ENCODE assay signal across 18 cellular contexts in the genomic region with DNA sequence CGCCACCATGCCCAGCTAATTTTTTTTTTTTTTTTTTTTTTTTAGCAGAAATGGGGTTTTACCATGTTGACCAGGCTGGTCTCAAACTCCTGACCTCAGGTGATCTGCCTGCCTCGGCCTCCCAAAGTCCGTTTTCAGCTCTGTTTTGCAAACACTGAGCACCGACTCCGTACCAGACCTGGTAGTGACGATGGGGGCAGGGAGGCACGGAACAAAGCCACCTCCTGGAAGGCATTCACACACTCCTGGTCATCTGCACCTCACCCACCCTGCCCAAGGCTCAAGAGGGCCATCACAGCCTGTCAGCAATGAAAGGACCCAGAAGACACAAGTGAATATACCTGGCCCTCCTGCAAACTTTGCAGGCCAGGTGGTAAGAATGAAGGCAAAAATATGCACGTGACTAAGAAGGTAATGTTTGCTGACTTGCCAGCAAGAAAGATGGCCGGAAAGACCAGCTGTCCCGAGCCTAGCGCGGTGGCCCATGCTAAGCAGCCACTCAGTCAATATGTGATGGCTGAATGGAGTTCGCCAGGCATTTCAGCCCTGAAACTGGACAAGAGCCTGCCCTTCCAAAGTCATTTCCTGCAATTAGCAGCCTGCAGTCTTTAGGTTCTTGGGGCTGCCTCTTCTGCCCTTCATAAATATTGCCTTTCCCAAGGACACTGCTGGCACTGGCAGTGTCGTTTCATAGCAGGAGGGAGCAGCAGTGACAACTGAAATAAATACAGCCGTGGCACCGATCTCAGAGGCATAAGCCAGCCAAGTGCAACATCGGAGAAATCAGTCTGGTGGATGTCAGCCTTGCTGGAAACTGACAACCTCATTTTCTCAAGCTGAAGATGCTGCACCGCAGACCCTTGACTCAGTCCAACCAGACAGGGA. TPM values are rescaled to one million over a fixed set of nuclear protein-coding genes. Genes with fewer than 3 reads are reported as not detected.
A peak's percentile ranks its signal among the peaks of the same experiment; 100 is the strongest.
DNase-seq lines count a peak whose midpoint lies in the region; ATAC-seq, FAIRE-seq and TF ChIP-seq lines count a peak whose summit lies in the region.
"Had no signal": no experiment of that assay in that cellular context is flagged by ENCODE, and none has a peak within 500 bp of the region (broad histone marks: within the 10 kb centered on the region; RNA-seq: fewer than 3 reads in every experiment).

No MANE protein-coding gene starts in this region.

- TF ChIP-seq EP300 in HepG2 (IDR thresholded peaks at IDR 0.05; ENCODE audit: low read depth in 2 of 2, low read length in 2 of 2) (no peak), HepG2 (CRISPR knock-in tag; IDR thresholded peaks at IDR 0.05; ENCODE audit: borderline replicate concordance) (no peak)

- H3K4me2 ChIP-seq in IMR-90 (ENCODE audit: low read depth, low read length) (no peak overlapping the region), HepG2 (ENCODE audit: low read depth, low read length) (no peak overlapping the region)

- no peak overlapping the region for H3K14ac ChIP-seq in IMR-90 (replicated peaks; ENCODE audit: low read depth, low read length)

- no peak for TF ChIP-seq RAD21 in IMR-90 (IDR thresholded peaks at IDR 0.05; ENCODE audit: low read length)
- TF ChIP-seq RAD21 in HepG2 (CRISPR knock-in tag; IDR thresholded peaks at IDR 0.05) = no peak

- no peak overlapping the region for H2AK5ac ChIP-seq in IMR-90 (ENCODE audit: low read depth, low read length)

- WGBS in IMR-90 (ENCODE audit: extremely low coverage in 2 of 2, insufficient read length in 1 of 2), 2 experiments = 39% methylated on average over 5 of the region's 18 CpGs; no CpG with 5 or more reads in 1 of the 2 experiments
- 54 to 62% (median 57%) methylated on average over 14 to 18 of the region's 18 CpGs for WGBS in adrenal gland, 4 donors
- WGBS in HepG2 (ENCODE audit: low lambda C conversion rate) = 74% methylated on average over 16 of the region's 18 CpGs

- H3K27me3 ChIP-seq in IMR-90 (ENCODE audit: control insufficient read depth, insufficient read depth, low read length) (peaks cover 22% of the 10 kb centered on the region), adrenal gland (no peaks in the 10 kb centered on the region), HepG2 (ENCODE audit: control insufficient read depth in 1 of 2, insufficient read depth in 2 of 2, low read length in 2 of 2) (peaks cover 0 to 15% of the 10 kb centered on the region in 2 experiments; a peak in 4 of 5 replicates)

- no peak overlapping the region for H3K27ac Mint-ChIP-seq in progenitor cell of endocrine pancreas
- H3K27ac Mint-ChIP-seq: CD14-positive monocyte had no signal

- no peaks in the 10 kb centered on the region for H3K79me2 ChIP-seq in HepG2 (ENCODE audit: insufficient read depth, low read length)

- no peak for ATAC-seq in IMR-90 (ENCODE audit: low read depth)
- no peak for ATAC-seq in HepG2
- no peak for ATAC-seq in GM19324 (IDR thresholded peaks at IDR 0.05; ENCODE audit: low FRiP score, unreplicated experiment)

- no peak overlapping the region for H3K9ac ChIP-seq in IMR-90 (ENCODE audit: low read depth, low read length)
- H3K9ac ChIP-seq in HepG2 (ENCODE audit: insufficient read depth, low read depth, low read length) = no peak overlapping the region

- no peak overlapping the region for H2BK15ac ChIP-seq in IMR-90 (ENCODE audit: low read depth, low read length)

- no peak for FAIRE-seq in HepG2 (lab: Jason Lieb, UNC)

- H3K23ac ChIP-seq in IMR-90 (ENCODE audit: low read depth, low read length) = no peak overlapping the region

- no peak overlapping the region for H2BK20ac ChIP-seq in IMR-90 (ENCODE audit: low read depth, low read length)

- intact Hi-C loops in IMR-90 (cut with micrococcal nuclease) (no loop called here), adrenal gland (cut with DNase I) (no loop called here), HepG2 (cut with micrococcal nuclease; ENCODE audit: unreplicated experiment) (no loop called here)

- in situ Hi-C loops in IMR-90 (cut with MboI; ENCODE audit: low sequenced_read_pairs) = no loop called here
- in situ Hi-C loops in HepG2 (cut with HindIII; ENCODE audit: extremely low pct_ligation_motif_present, low pct_unique_long_range_greater_than_20kb) = no loop called here

- no peaks in the 10 kb centered on the region for H3K36me3 Mint-ChIP-seq in progenitor cell of endocrine pancreas (ENCODE audit: insufficient read depth)

- no peak overlapping the region for H2BK120ac ChIP-seq in IMR-90 (ENCODE audit: low read depth, low read length)

- POLR2A ChIA-PET in IMR-90 (lab: Charles Lee; ENCODE audit: unreplicated experiment) = no interaction called here
- POLR2A ChIA-PET in HepG2 (lab: Yijun Ruan, JAX) = no interaction called here

- CTCF ChIA-PET in IMR-90 (lab: Yijun Ruan, JAX) = no interaction called here
- CTCF ChIA-PET in HepG2 (lab: Yijun Ruan, JAX; ENCODE audit: low intra/inter-chr PET ratio, low total read pairs) = no interaction called here

- BruUV-seq in IMR-90 (replicated peaks; lab: Mats Ljungman, UMichigan) = no TSS peak
- BruUV-seq in HepG2 (replicated peaks; lab: Mats Ljungman, UMichigan) = no TSS peak

- H3K36me3 ChIP-seq in IMR-90 (ENCODE audit: control insufficient read depth, insufficient read depth, low read length) (no peaks in the 10 kb centered on the region), adrenal gland (replicated peaks in 1 of 2) (no peaks in the 10 kb centered on the region), HepG2 (replicated peaks in 1 of 2; ENCODE audit: control insufficient read depth in 1 of 2, insufficient read depth in 2 of 2, low read length in 2 of 2) (no peaks in the 10 kb centered on the region; a peak in 2 of 5 replicates)

- H2AFZ ChIP-seq in IMR-90 (replicated peaks; ENCODE audit: low read length, poor library complexity) (peak overlapping the region; percentile 13), HepG2 (ENCODE audit: low read length) (no peak overlapping the region)

- H3K27ac ChIP-seq in IMR-90 (ENCODE audit: insufficient read depth, low read length) (no peak overlapping the region), adrenal gland (peak overlapping the region in 2 of 5 donors; percentile 7 to 47), HepG2 (ENCODE audit: extremely low read length, insufficient read depth, low read length) (no peak overlapping the region)

- no peak overlapping the region for H3K18ac ChIP-seq in IMR-90 (ENCODE audit: low read depth, low read length)

- no peak overlapping the region for H3K4me3 ChIP-seq in IMR-90 (ENCODE audit: insufficient read depth, low read depth, low read length)
- no peak overlapping the region for H3K4me3 ChIP-seq in adrenal gland
- no peak overlapping the region for H3K4me3 ChIP-seq in HepG2 (replicated peaks in 1 of 3; ENCODE audit: insufficient read depth in 1 of 3, low read depth in 2 of 3, low read length in 3 of 3)

- H3K27me3 Mint-ChIP-seq in progenitor cell of endocrine pancreas = peaks cover 12% of the 10 kb centered on the region

- no peak overlapping the region for H4K5ac ChIP-seq in IMR-90 (ENCODE audit: low read depth, low read length)

- dilution Hi-C loops in IMR-90 (cut with HindIII; ENCODE audit: low sequenced_read_pairs, unreplicated experiment) = no loop called here

- H3K4me1 ChIP-seq in IMR-90 (ENCODE audit: control insufficient read depth, insufficient read depth, low read length) (no peaks in the 10 kb centered on the region), adrenal gland (replicated peaks in 1 of 2) (peaks cover 0 to 8% of the 10 kb centered on the region in 2 donors), HepG2 (ENCODE audit: insufficient read depth, low read length) (peaks cover 63% of the 10 kb centered on the region)

- no peak overlapping the region for H4K8ac ChIP-seq in IMR-90 (ENCODE audit: low read depth in 2 of 2, low read length in 2 of 2)

- no peak overlapping the region for H3K4me3 Mint-ChIP-seq in progenitor cell of endocrine pancreas (ENCODE audit: low read depth)
- H3K4me3 Mint-ChIP-seq: CD14-positive monocyte had no signal

- H3K4me1 Mint-ChIP-seq in progenitor cell of endocrine pancreas (ENCODE audit: low read depth) = peaks cover 3% of the 10 kb centered on the region
- H3K4me1 Mint-ChIP-seq: CD14-positive monocyte had no signal

- H4K20me1 ChIP-seq in IMR-90 (ENCODE audit: insufficient read depth, low read length) (no peaks in the 10 kb centered on the region), HepG2 (ENCODE audit: insufficient read depth, low read length) (no peaks in the 10 kb centered on the region)

- H2AK9ac ChIP-seq in IMR-90 (replicated peaks; ENCODE audit: low read depth, low read length, poor library complexity) = no peak overlapping the region

- H3K79me1 ChIP-seq in IMR-90 (ENCODE audit: low read depth in 1 of 2, low read length in 2 of 2) = no peaks in the 10 kb centered on the region

- H3K4ac ChIP-seq in IMR-90 (ENCODE audit: low read depth, low read length) = no peak overlapping the region

- no peak overlapping the region for H3K56ac ChIP-seq in IMR-90 (ENCODE audit: extremely low read depth, insufficient read depth, low read length)

- H3K9me3 Mint-ChIP-seq in progenitor cell of endocrine pancreas (ENCODE audit: low read depth) = no peaks in the 10 kb centered on the region
- H3K9me3 Mint-ChIP-seq: CD14-positive monocyte had no signal

- H3K9me1 ChIP-seq in IMR-90 (ENCODE audit: insufficient read depth, low read length) = no peaks in the 10 kb centered on the region

- no peak overlapping the region for H4K91ac ChIP-seq in IMR-90 (ENCODE audit: insufficient read depth, low read depth, low read length)

- H3K9me3 ChIP-seq in IMR-90 (ENCODE audit: control insufficient read depth, insufficient read depth, low read length) (no peaks in the 10 kb centered on the region), adrenal gland (replicated peaks in 1 of 3) (no peaks in the 10 kb centered on the region), HepG2 (ENCODE audit: low read length) (no peaks in the 10 kb centered on the region)

- no peak overlapping the region for H2BK5ac ChIP-seq in IMR-90 (ENCODE audit: low read depth, low read length, poor library complexity, severe bottlenecking)

- peak; percentile 64 for DNase-seq in DMS53 treated with DMSO at 0.1 percent for 48 hours (lab: John Stamatoyannopoulos, UW; ENCODE audit: unreplicated experiment)
- DNase-seq in IMR-90 = no peak
- peak in 5 of 7 donors; percentile 47 to 77 (median 63) for DNase-seq in adrenal gland
- no peak for DNase-seq in HepG2 (ENCODE audit: low spot score)
- DNase-seq in activated CD4-positive, alpha-beta T cell treated with anti-CD3 and anti-CD28 coated beads, Interleukin-2, amount 50 U/mL, for 48 hours = no peak
- no peak for DNase-seq in progenitor cell of endocrine pancreas (ENCODE audit: low spot score, unreplicated experiment)
- DNase-seq in OCI-M2 (lab: John Stamatoyannopoulos, UW; ENCODE audit: unreplicated experiment) = no peak
- DNase-seq: ACHN, AML-193, Calu3, DND-41, GDM1, H7, NCI-H2081 treated with DMSO at 0.1 percent for 48 hours, NCI-H524, T-helper 2 cell had no signal

- TF ChIP-seq POLR2A in IMR-90 (IDR thresholded peaks at IDR 0.05; ENCODE audit: low read depth, low read length) (no peak), adrenal gland (IDR thresholded peaks at IDR 0.05) (peak in 1 of 2 donors; percentile 27), HepG2 (IDR thresholded peaks at IDR 0.05; ENCODE audit: insufficient read depth in 1 of 2, low read depth in 2 of 2, low read length in 2 of 2) (peak in 1 of 2 experiments; percentile 23; a peak in 1 of 4 replicates)

- TF ChIP-seq CTCF in IMR-90 (conservative IDR thresholded peaks at IDR 0.05; ENCODE audit: low read depth, low read length) (no peak), adrenal gland (IDR thresholded peaks at IDR 0.05) (no peak), HepG2 (CRISPR knock-in tag; IDR thresholded peaks at IDR 0.05) (no peak), progenitor cell of endocrine pancreas (IDR thresholded peaks at IDR 0.05; ENCODE audit: unreplicated experiment) (no peak)

RNA-seq across cellular contexts. Expression of gene MMAB, which starts 17.6 kb away (rescaled TPM):
- 14.2 and 16.5 TPM in 2 replicates for total RNA-seq in IMR-90 (2012; rRNA removed)
- 16.9 and 17.3 TPM in 2 replicates for polyA plus RNA-seq in IMR-90 (2012; rRNA removed)
- 16.1 and 18.4 TPM in 2 replicates for polyA plus RNA-seq in IMR-90 (2012; cell fraction: cytosol; rRNA removed)
- polyA plus RNA-seq in IMR-90 (2012; cell fraction: nucleus; rRNA removed; ENCODE audit: low replicate concordance) = 16.9 and 21.4 TPM in 2 replicates
- 100 to 1,000 TPM in 3 of 8 donors, 10 to 100 TPM in 5; 74.2 to 238 (median 89.0) TPM for total RNA-seq in adrenal gland
- 100 to 1,000 TPM in 1 of 3 donors, 10 to 100 TPM in 2; 52.3 to 119 (median 84.0) TPM for polyA plus RNA-seq in adrenal gland
- total RNA-seq in HepG2 (2016; rRNA removed; fragmentation: Illumina TruSeq; extraction: Trizol) = 77.3 and 112 TPM in 2 replicates
- total RNA-seq in HepG2 (2016; cell fraction: cytosol; rRNA removed; fragmentation: Illumina TruSeq; extraction: Trizol; ENCODE audit: low read depth) = 32.4 and 42.7 TPM in 2 replicates
- 80.5 and 108 TPM in 2 replicates for total RNA-seq in HepG2 (2016; cell fraction: insoluble cytoplasmic fraction; rRNA removed; fragmentation: Illumina TruSeq; extraction: Trizol)
- total RNA-seq in HepG2 (2016; cell fraction: membrane; rRNA removed; fragmentation: Illumina TruSeq; extraction: Trizol) = 59.5 and 67.4 TPM in 2 replicates
- 37.8 and 41.0 TPM in 2 replicates for total RNA-seq in HepG2 (2016; cell fraction: nucleus; rRNA removed; fragmentation: Illumina TruSeq; extraction: Trizol)
- 26.1 and 33.2 TPM in 2 replicates for polyA plus RNA-seq in HepG2 (2011; rRNA removed)
- 29.9 and 32.2 TPM in 2 replicates for polyA plus RNA-seq in HepG2 (2011; cell fraction: cytosol; rRNA removed)
- polyA plus RNA-seq in HepG2 (2011; cell fraction: nucleus; rRNA removed) = 34.9 and 43.2 TPM in 2 replicates
- polyA plus RNA-seq in HepG2 (2012) = 39.1 and 40.4 TPM in 2 replicates
- polyA plus RNA-seq in HepG2 (2016; cell fraction: cytosol; fragmentation: Illumina TruSeq; extraction: Trizol; ENCODE audit: low read depth) = 36.6 and 44.0 TPM in 2 replicates
- 98.7 and 99.8 TPM in 2 replicates for polyA plus RNA-seq in HepG2 (2016; cell fraction: insoluble cytoplasmic fraction; fragmentation: Illumina TruSeq; extraction: Trizol; ENCODE audit: low read depth)
- polyA plus RNA-seq in HepG2 (2016; cell fraction: membrane; fragmentation: Illumina TruSeq; extraction: Trizol; ENCODE audit: low read depth) = 39.9 and 52.5 TPM in 2 replicates
- 58.2 and 63.9 TPM in 2 replicates for polyA plus RNA-seq in HepG2 (2016; cell fraction: nucleus; fragmentation: Illumina TruSeq; extraction: Trizol; ENCODE audit: insufficient read depth, low read depth)
- polyA minus RNA-seq in HepG2 (2011; rRNA and poly(A)+ RNA removed; ENCODE audit: low replicate concordance) = 37.1 and 53.3 TPM in 2 replicates
- polyA minus RNA-seq in HepG2 (2011; cell fraction: cytosol; rRNA and poly(A)+ RNA removed) = 11.8 and 16.2 TPM in 2 replicates
- polyA minus RNA-seq in HepG2 (2011; cell fraction: nucleus; rRNA and poly(A)+ RNA removed) = 21.0 and 29.1 TPM in 2 replicates
- 35.3 and 39.3 TPM in 2 replicates for total RNA-seq in progenitor cell of endocrine pancreas

RNA-seq across cellular contexts. Expression of gene MVK, which starts 17.9 kb away (rescaled TPM):
- 6.6 and 6.9 TPM in 2 replicates for total RNA-seq in IMR-90 (2012; rRNA removed)
- polyA plus RNA-seq in IMR-90 (2012; rRNA removed) = 11.5 and 12.2 TPM in 2 replicates
- 9.8 and 11.6 TPM in 2 replicates for polyA plus RNA-seq in IMR-90 (2012; cell fraction: cytosol; rRNA removed)
- 12.4 and 22.5 TPM in 2 replicates for polyA plus RNA-seq in IMR-90 (2012; cell fraction: nucleus; rRNA removed; ENCODE audit: low replicate concordance)
- 100 to 1,000 TPM in 1 of 8 donors, 10 to 100 TPM in 7; 10.8 to 194 (median 19.1) TPM for total RNA-seq in adrenal gland
- polyA plus RNA-seq in adrenal gland = 10 to 100 TPM; 35.0 to 73.6 (median 39.1) TPM
- 47.1 and 66.9 TPM in 2 replicates for total RNA-seq in HepG2 (2016; rRNA removed; fragmentation: Illumina TruSeq; extraction: Trizol)
- 15.1 and 17.9 TPM in 2 replicates for total RNA-seq in HepG2 (2016; cell fraction: cytosol; rRNA removed; fragmentation: Illumina TruSeq; extraction: Trizol; ENCODE audit: low read depth)
- 40.9 and 70.6 TPM in 2 replicates for total RNA-seq in HepG2 (2016; cell fraction: insoluble cytoplasmic fraction; rRNA removed; fragmentation: Illumina TruSeq; extraction: Trizol)
- total RNA-seq in HepG2 (2016; cell fraction: membrane; rRNA removed; fragmentation: Illumina TruSeq; extraction: Trizol) = 34.1 and 39.6 TPM in 2 replicates
- 38.8 and 47.2 TPM in 2 replicates for total RNA-seq in HepG2 (2016; cell fraction: nucleus; rRNA removed; fragmentation: Illumina TruSeq; extraction: Trizol)
- 11.6 and 22.5 TPM in 2 replicates for polyA plus RNA-seq in HepG2 (2011; rRNA removed)
- polyA plus RNA-seq in HepG2 (2011; cell fraction: cytosol; rRNA removed) = 12.4 and 13.5 TPM in 2 replicates
- polyA plus RNA-seq in HepG2 (2011; cell fraction: nucleus; rRNA removed) = 32.0 and 47.6 TPM in 2 replicates
- polyA plus RNA-seq in HepG2 (2012) = 19.2 and 28.6 TPM in 2 replicates
- 16.3 and 19.9 TPM in 2 replicates for polyA plus RNA-seq in HepG2 (2016; cell fraction: cytosol; fragmentation: Illumina TruSeq; extraction: Trizol; ENCODE audit: low read depth)
- 42.0 and 50.4 TPM in 2 replicates for polyA plus RNA-seq in HepG2 (2016; cell fraction: insoluble cytoplasmic fraction; fragmentation: Illumina TruSeq; extraction: Trizol; ENCODE audit: low read depth)
- polyA plus RNA-seq in HepG2 (2016; cell fraction: membrane; fragmentation: Illumina TruSeq; extraction: Trizol; ENCODE audit: low read depth) = 26.9 and 30.0 TPM in 2 replicates
- polyA plus RNA-seq in HepG2 (2016; cell fraction: nucleus; fragmentation: Illumina TruSeq; extraction: Trizol; ENCODE audit: insufficient read depth, low read depth) = 78.2 and 82.6 TPM in 2 replicates
- 19.6 and 22.9 TPM in 2 replicates for polyA minus RNA-seq in HepG2 (2011; rRNA and poly(A)+ RNA removed; ENCODE audit: low replicate concordance)
- 6.1 and 8.0 TPM in 2 replicates for polyA minus RNA-seq in HepG2 (2011; cell fraction: cytosol; rRNA and poly(A)+ RNA removed)
- polyA minus RNA-seq in HepG2 (2011; cell fraction: nucleus; rRNA and poly(A)+ RNA removed) = 12.2 and 21.1 TPM in 2 replicates
- 28.1 and 33.3 TPM in 2 replicates for total RNA-seq in progenitor cell of endocrine pancreas

Comparison
In these comparisons a context has a peak if more than half of its experiments do, and no peak if none do; other contexts are left out.
1. DNase-seq: peak in DMS53 treated with DMSO at 0.1 percent for 48 hours (single experiment) and adrenal gland (5 of 7); none in IMR-90 (single experiment), HepG2 (single experiment), activated CD4-positive, alpha-beta T cell treated with anti-CD3 and anti-CD28 coated beads, Interleukin-2, amount 50 U/mL, for 48 hours (0 of 2), progenitor cell of endocrine pancreas (single experiment) and OCI-M2 (single experiment).